1 cellular context compared by ENCODE assay signal in the genomic region with DNA sequence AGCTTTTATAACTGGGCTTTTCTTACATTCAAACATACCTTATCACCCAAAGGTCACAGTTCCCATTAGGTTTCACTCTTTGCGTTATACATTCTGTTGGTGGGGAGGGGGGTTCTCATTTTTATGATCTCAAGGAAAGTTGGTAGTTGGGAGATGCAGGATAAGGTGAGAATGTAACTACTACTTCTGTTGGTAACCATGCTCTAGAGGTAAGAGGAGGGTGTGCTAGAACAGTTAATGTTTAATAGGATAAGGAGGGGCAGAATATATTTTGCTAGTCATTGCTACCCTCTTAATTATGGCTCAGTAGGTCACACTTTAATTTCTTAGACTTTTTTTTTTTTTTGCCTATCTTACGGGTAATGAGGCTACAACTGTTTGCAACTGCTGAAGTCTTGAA.
TF ChIP-seq lines count a peak whose summit lies in the region.

No MANE protein-coding gene starts in this region.

TF ChIP-seq in GM12878, 131 proteins besides CTCF, POLR2A, EP300 and RAD21:
- TF ChIP-seq, protein P1, sequence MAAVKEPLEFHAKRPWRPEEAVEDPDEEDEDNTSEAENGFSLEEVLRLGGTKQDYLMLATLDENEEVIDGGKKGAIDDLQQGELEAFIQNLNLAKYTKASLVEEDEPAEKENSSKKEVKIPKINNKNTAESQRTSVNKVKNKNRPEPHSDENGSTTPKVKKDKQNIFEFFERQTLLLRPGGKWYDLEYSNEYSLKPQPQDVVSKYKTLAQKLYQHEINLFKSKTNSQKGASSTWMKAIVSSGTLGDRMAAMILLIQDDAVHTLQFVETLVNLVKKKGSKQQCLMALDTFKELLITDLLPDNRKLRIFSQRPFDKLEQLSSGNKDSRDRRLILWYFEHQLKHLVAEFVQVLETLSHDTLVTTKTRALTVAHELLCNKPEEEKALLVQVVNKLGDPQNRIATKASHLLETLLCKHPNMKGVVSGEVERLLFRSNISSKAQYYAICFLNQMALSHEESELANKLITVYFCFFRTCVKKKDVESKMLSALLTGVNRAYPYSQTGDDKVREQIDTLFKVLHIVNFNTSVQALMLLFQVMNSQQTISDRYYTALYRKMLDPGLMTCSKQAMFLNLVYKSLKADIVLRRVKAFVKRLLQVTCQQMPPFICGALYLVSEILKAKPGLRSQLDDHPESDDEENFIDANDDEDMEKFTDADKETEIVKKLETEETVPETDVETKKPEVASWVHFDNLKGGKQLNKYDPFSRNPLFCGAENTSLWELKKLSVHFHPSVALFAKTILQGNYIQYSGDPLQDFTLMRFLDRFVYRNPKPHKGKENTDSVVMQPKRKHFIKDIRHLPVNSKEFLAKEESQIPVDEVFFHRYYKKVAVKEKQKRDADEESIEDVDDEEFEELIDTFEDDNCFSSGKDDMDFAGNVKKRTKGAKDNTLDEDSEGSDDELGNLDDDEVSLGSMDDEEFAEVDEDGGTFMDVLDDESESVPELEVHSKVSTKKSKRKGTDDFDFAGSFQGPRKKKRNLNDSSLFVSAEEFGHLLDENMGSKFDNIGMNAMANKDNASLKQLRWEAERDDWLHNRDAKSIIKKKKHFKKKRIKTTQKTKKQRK (IDR thresholded peaks at IDR 0.05; ENCODE audit: low read depth, low read length), result no peak
- TF ChIP-seq, protein P2, sequence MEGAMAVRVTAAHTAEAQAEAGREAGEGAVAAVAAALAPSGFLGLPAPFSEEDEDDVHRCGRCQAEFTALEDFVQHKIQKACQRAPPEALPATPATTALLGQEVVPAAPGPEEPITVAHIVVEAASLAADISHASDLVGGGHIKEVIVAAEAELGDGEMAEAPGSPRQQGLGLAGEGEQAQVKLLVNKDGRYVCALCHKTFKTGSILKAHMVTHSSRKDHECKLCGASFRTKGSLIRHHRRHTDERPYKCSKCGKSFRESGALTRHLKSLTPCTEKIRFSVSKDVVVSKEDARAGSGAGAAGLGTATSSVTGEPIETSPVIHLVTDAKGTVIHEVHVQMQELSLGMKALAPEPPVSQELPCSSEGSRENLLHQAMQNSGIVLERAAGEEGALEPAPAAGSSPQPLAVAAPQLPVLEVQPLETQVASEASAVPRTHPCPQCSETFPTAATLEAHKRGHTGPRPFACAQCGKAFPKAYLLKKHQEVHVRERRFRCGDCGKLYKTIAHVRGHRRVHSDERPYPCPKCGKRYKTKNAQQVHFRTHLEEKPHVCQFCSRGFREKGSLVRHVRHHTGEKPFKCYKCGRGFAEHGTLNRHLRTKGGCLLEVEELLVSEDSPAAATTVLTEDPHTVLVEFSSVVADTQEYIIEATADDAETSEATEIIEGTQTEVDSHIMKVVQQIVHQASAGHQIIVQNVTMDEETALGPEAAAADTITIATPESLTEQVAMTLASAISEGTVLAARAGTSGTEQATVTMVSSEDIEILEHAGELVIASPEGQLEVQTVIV (IDR thresholded peaks at IDR 0.05; ENCODE audit: borderline replicate concordance, partially characterized antibody), result no peak
